12 cellular contexts compared by ENCODE assay signal in genomic region chr1:153652795-153653507, GRCh38. TPM values are rescaled to one million over a fixed set of nuclear protein-coding genes. Genes with fewer than 3 reads are reported as not detected.
A peak's percentile ranks its signal among the peaks of the same experiment; 100 is the strongest.
DNase-seq lines count a peak whose midpoint lies in the region; ATAC-seq, FAIRE-seq and TF ChIP-seq lines count a peak whose summit lies in the region.
"Had no signal": no experiment of that assay in that cellular context is flagged by ENCODE, and none has a peak within 500 bp of the region (broad histone marks: within the 10 kb centered on the region; RNA-seq: fewer than 3 reads in every experiment).

No MANE protein-coding gene starts in this region.

- peak overlapping the region; percentile 56; the same call in 1 of the 2 replicates for H3K27ac Mint-ChIP-seq in WTC11
- peak overlapping the region in 3 of 10 donors; percentile 7 to 71 (median 56) for H3K27ac Mint-ChIP-seq in naive thymus-derived CD8-positive, alpha-beta T cell

- WGBS in pancreas, 2 donors = 35 to 39% methylated on average over 3 of the region's 3 CpGs

- no peaks in the 10 kb centered on the region for H3K9me3 Mint-ChIP-seq in WTC11
- no peaks in the 10 kb centered on the region for H3K9me3 Mint-ChIP-seq in naive thymus-derived CD8-positive, alpha-beta T cell

- H3K36me3 Mint-ChIP-seq in WTC11 = no peaks in the 10 kb centered on the region
- no peaks in the 10 kb centered on the region for H3K36me3 Mint-ChIP-seq in naive thymus-derived CD8-positive, alpha-beta T cell

- CTCF ChIA-PET in WTC11 (lab: Charles Lee) = interaction anchor here (1.2 kb wide), 1 partner anchor 26 kb away, joined by 4 read pairs; the partner anchor contains the start of gene S100A13

- ATAC-seq in WTC11 (no peak), pancreas (peak; percentile 21 to 50 (median 40)), GM19467 (IDR thresholded peaks at IDR 0.05; ENCODE audit: unreplicated experiment) (no peak)
- ATAC-seq in naive thymus-derived CD8-positive, alpha-beta T cell = no peak

- peaks cover 30 to 39% (median 37%) of the 10 kb centered on the region in 3 donors for H3K4me1 ChIP-seq in pancreas

- FAIRE-seq in pancreas (lab: Jason Lieb, UNC) = no peak
- FAIRE-seq: colon had no signal

- no peak overlapping the region for H3K4me3 Mint-ChIP-seq in WTC11
- no peak overlapping the region for H3K4me3 Mint-ChIP-seq in naive thymus-derived CD8-positive, alpha-beta T cell

- no peak for TF ChIP-seq CTCF in WTC11 (IDR thresholded peaks at IDR 0.05)
- no peak for TF ChIP-seq CTCF in foreskin fibroblast (IDR thresholded peaks at IDR 0.05; ENCODE audit: low read depth, low read length)
- TF ChIP-seq CTCF in pancreas (IDR thresholded peaks at IDR 0.05) = no peak

- intact Hi-C loops in pancreas (cut with DNase I) = no loop called here

- peaks cover under 1% of the 10 kb centered on the region; the same call in 1 of the 2 replicates for H3K4me1 Mint-ChIP-seq in WTC11
- peaks cover 14 to 30% (median 26%) of the 10 kb centered on the region in 4 donors for H3K4me1 Mint-ChIP-seq in naive thymus-derived CD8-positive, alpha-beta T cell

- POLR2A ChIA-PET in WTC11 (lab: Charles Lee) = no interaction called here
- POLR2A ChIA-PET in naive thymus-derived CD8-positive, alpha-beta T cell (lab: Charles Lee) = interaction anchor here (0.7 to 10.4 kb wide), 5 partner anchors 9 to 1604 kb away, joined by 3 to 85 read pairs (median 3); partner anchors contain the start of genes CHTOP and ILF2

- H3K9me3 ChIP-seq in pancreas = no peaks in the 10 kb centered on the region

- DNase-seq in EL = peak; percentile 73
- no peak for DNase-seq in WTC11 (ENCODE audit: low spot score)
- DNase-seq in foreskin fibroblast = peak; percentile 64 to 80
- peak in 2 of 6 donors; percentile 50 to 59 for DNase-seq in pancreas
- DNase-seq in COR-L47 (lab: John Stamatoyannopoulos, UW) = no peak
- DNase-seq in NK-92 treated with Interleukin-12 subunit alpha and Interleukin-12 subunit beta, amount 100 ng/mL, for 24 hours (lab: John Stamatoyannopoulos, UW) = no peak
- DNase-seq in naive thymus-derived CD8-positive, alpha-beta T cell = no peak
- DNase-seq: activated T-cell treated with anti-CD3 and anti-CD28 coated beads, Interleukin-2, amount 50 U/mL, for 1 hour; NCI-H526 treated with DMSO at 0.1 percent for 48 hours had no signal

- H3K27me3 Mint-ChIP-seq in WTC11 (ENCODE audit: low read depth) = peaks cover 2% of the 10 kb centered on the region; the same call in 1 of the 2 replicates
- no peaks in the 10 kb centered on the region for H3K27me3 Mint-ChIP-seq in naive thymus-derived CD8-positive, alpha-beta T cell

- H3K27me3 ChIP-seq in pancreas = no peaks in the 10 kb centered on the region

- no peaks in the 10 kb centered on the region for H3K36me3 ChIP-seq in pancreas

- peak overlapping the region; percentile 62 to 80 (median 73) for H3K27ac ChIP-seq in pancreas

- H3K4me3 ChIP-seq in foreskin fibroblast (ENCODE audit: low read depth in 1 of 2, low read length in 2 of 2) (no peak overlapping the region), pancreas (no peak overlapping the region)

TF ChIP-seq in WTC11, 78 proteins besides CTCF, POLR2A, EP300 and RAD21 (continues in another document):
- no peak for TF ChIP-seq IRF1 (CRISPR knock-in tag; IDR thresholded peaks at IDR 0.05)
- TF ChIP-seq MXD4 (CRISPR knock-in tag; IDR thresholded peaks at IDR 0.05; ENCODE audit: borderline replicate concordance) = no peak
- no peak for TF ChIP-seq SMAD3 (CRISPR knock-in tag; IDR thresholded peaks at IDR 0.05; ENCODE audit: borderline replicate concordance)
- no peak for TF ChIP-seq ZNF416 (CRISPR knock-in tag; IDR thresholded peaks at IDR 0.05)
- TF ChIP-seq ZNF263 (CRISPR knock-in tag; IDR thresholded peaks at IDR 0.05; ENCODE audit: low read depth) = no peak
- TF ChIP-seq JUN (CRISPR knock-in tag; IDR thresholded peaks at IDR 0.05) = no peak
- no peak for TF ChIP-seq NFYB (CRISPR knock-in tag; conservative IDR thresholded peaks at IDR 0.05; ENCODE audit: low read depth)
- no peak for TF ChIP-seq FOXJ3 (CRISPR knock-in tag; IDR thresholded peaks at IDR 0.05; ENCODE audit: borderline replicate concordance)
- TF ChIP-seq MYBL2 (CRISPR knock-in tag; IDR thresholded peaks at IDR 0.05) = no peak
- TF ChIP-seq ZNF671 (CRISPR knock-in tag; IDR thresholded peaks at IDR 0.05) = no peak
- no peak for TF ChIP-seq ARID4B (CRISPR knock-in tag; IDR thresholded peaks at IDR 0.05; ENCODE audit: borderline replicate concordance)
- no peak for TF ChIP-seq ATF2 (CRISPR knock-in tag; IDR thresholded peaks at IDR 0.05; ENCODE audit: borderline replicate concordance, low read depth)

RNA-seq across cellular contexts. Expression of gene SNAPIN, which starts 5.6 kb away (rescaled TPM):
- total RNA-seq in WTC11 (2021) = 23.4 to 29.9 TPM (median 26.7 TPM) in 3 replicates
- 10 to 100 TPM in 3 of 6 donors, 1 to 10 TPM in 3; 7.5 to 17.8 (median 10.2) TPM for total RNA-seq in pancreas
- 10 to 100 TPM; 13.5 to 27.3 TPM for polyA plus RNA-seq in pancreas
- 10 to 100 TPM; 28.2 to 30.7 TPM for total RNA-seq in naive thymus-derived CD8-positive, alpha-beta T cell
- 10 to 100 TPM; 66.6 to 77.4 (median 72.3) TPM for polyA plus RNA-seq in naive thymus-derived CD8-positive, alpha-beta T cell

RNA-seq across cellular contexts. Expression of gene ILF2, which starts 17.8 kb away (rescaled TPM):
- total RNA-seq in WTC11 (2021) (311 to 337 TPM (median 313 TPM) in 3 replicates), pancreas (10 to 100 TPM; 30.5 to 63.2 (median 54.3) TPM)
- 10 to 100 TPM; 25.7 to 61.3 TPM for polyA plus RNA-seq in pancreas
- 100 to 1,000 TPM in 1 of 2 experiments, 10 to 100 TPM in 1; 96.8 to 101 TPM for total RNA-seq in naive thymus-derived CD8-positive, alpha-beta T cell
- 100 to 1,000 TPM; 115 to 140 (median 121) TPM for polyA plus RNA-seq in naive thymus-derived CD8-positive, alpha-beta T cell

RNA-seq across cellular contexts. Expression of gene CHTOP, which starts 19.1 kb away (rescaled TPM):
- total RNA-seq in WTC11 (2021) (101 to 105 TPM (median 104 TPM) in 3 replicates), pancreas (10 to 100 TPM; 27.9 to 49.2 (median 34.8) TPM)
- polyA plus RNA-seq in pancreas = 10 to 100 TPM; 54.9 to 87.4 TPM
- 100 to 1,000 TPM; 152 to 155 TPM for total RNA-seq in naive thymus-derived CD8-positive, alpha-beta T cell
- polyA plus RNA-seq in naive thymus-derived CD8-positive, alpha-beta T cell = 10 to 100 TPM; 45.2 to 74.7 (median 48.8) TPM

RNA-seq across cellular contexts. Expression of gene S100A1, which starts 24.7 kb away (rescaled TPM):
- total RNA-seq in WTC11 (2021) = 1.3 to 2.0 TPM (median 1.7 TPM) in 3 replicates
- 10 to 100 TPM in 1 of 6 donors, 1 to 10 TPM in 5; 1.9 to 14.0 (median 4.0) TPM for total RNA-seq in pancreas
- polyA plus RNA-seq in pancreas = 1 to 10 TPM; 2.5 to 7.9 TPM
- total RNA-seq in naive thymus-derived CD8-positive, alpha-beta T cell = not detected
- polyA plus RNA-seq in naive thymus-derived CD8-positive, alpha-beta T cell = not detected
- total RNA-seq: T-helper 2 cell treated with Interferon-gamma antibody and Interleukin-4, amounts not matched to agents 100 ng/mL and 5 ng/mL, for 36 hours had no signal

RNA-seq across cellular contexts. Expression of gene NPR1, which starts 25.5 kb away (rescaled TPM):
- 13.2 to 16.5 TPM (median 15.9 TPM) in 3 replicates for total RNA-seq in WTC11 (2021)
- total RNA-seq in pancreas = 1 to 10 TPM; 1.6 to 6.9 (median 3.6) TPM
- polyA plus RNA-seq in pancreas = 10 to 100 TPM; 10.2 to 11.8 TPM
- total RNA-seq in naive thymus-derived CD8-positive, alpha-beta T cell = not detected
- polyA plus RNA-seq in naive thymus-derived CD8-positive, alpha-beta T cell = not detected
- total RNA-seq: T-helper 2 cell treated with Interferon-gamma antibody and Interleukin-4, amounts not matched to agents 100 ng/mL and 5 ng/mL, for 36 hours had no signal

Comparison
In these comparisons a context has a peak if more than half of its experiments do, and no peak if none do; other contexts are left out.
1. DNase-seq: peak in EL (single experiment) and foreskin fibroblast (2 of 2); none in WTC11 (single experiment), COR-L47 (single experiment), NK-92 treated with Interleukin-12 subunit alpha and Interleukin-12 subunit beta, amount 100 ng/mL, for 24 hours (single experiment) and naive thymus-derived CD8-positive, alpha-beta T cell (0 of 10).
2. ATAC-seq: peak in pancreas (4 of 4); none in WTC11 (single experiment), naive thymus-derived CD8-positive, alpha-beta T cell (0 of 2) and GM19467 (single experiment).